Comparison of ENCODE assay signal across 15 cellular contexts in genomic region chr3:37620071-37620635, GRCh38.
"Had no signal": no experiment of that assay in that cellular context is flagged by ENCODE, and none has a peak within 500 bp of the region (broad histone marks: within the 10 kb centered on the region; RNA-seq: fewer than 3 reads in every experiment).

No MANE protein-coding gene starts in this region.

- H3K9me3 ChIP-seq: esophagus squamous epithelium, prostate gland, spleen, suprapubic skin had no signal

- H3K27ac ChIP-seq: dorsolateral prefrontal cortex, esophagus squamous epithelium, prostate gland, spleen, suprapubic skin had no signal

- H3K4me3 ChIP-seq: dorsolateral prefrontal cortex, esophagus squamous epithelium, prostate gland, spleen, suprapubic skin had no signal

- H3K36me3 ChIP-seq: esophagus squamous epithelium, prostate gland, spleen, suprapubic skin had no signal

- H3K27me3 ChIP-seq: dorsolateral prefrontal cortex, esophagus squamous epithelium, spleen, suprapubic skin had no signal

- ATAC-seq: left colon, sciatic nerve, T-helper 17 cell had no signal

- DNase-seq: activated effector memory CD4-positive, alpha-beta T cell treated with Interleukin-2 at 50 U/mL for 16 hours; activated T-cell treated with anti-CD3 and anti-CD28 coated beads, Interleukin-2, amount 50 U/mL, for 1 hour; amygdala; dorsolateral prefrontal cortex; esophagus squamous epithelium; foreskin fibroblast; glutamatergic neuron; left colon; spleen; stimulated activated CD4-positive, alpha-beta T cell treated with anti-CD3 and anti-CD28 coated beads, Interleukin-1b, Interleukin-23, amount 100 ng/mL, for 48 hours; stimulated activated naive CD4-positive, alpha-beta T cell; T-helper 17 cell had no signal
